8 cellular contexts compared by ENCODE assay signal in the genomic region with DNA sequence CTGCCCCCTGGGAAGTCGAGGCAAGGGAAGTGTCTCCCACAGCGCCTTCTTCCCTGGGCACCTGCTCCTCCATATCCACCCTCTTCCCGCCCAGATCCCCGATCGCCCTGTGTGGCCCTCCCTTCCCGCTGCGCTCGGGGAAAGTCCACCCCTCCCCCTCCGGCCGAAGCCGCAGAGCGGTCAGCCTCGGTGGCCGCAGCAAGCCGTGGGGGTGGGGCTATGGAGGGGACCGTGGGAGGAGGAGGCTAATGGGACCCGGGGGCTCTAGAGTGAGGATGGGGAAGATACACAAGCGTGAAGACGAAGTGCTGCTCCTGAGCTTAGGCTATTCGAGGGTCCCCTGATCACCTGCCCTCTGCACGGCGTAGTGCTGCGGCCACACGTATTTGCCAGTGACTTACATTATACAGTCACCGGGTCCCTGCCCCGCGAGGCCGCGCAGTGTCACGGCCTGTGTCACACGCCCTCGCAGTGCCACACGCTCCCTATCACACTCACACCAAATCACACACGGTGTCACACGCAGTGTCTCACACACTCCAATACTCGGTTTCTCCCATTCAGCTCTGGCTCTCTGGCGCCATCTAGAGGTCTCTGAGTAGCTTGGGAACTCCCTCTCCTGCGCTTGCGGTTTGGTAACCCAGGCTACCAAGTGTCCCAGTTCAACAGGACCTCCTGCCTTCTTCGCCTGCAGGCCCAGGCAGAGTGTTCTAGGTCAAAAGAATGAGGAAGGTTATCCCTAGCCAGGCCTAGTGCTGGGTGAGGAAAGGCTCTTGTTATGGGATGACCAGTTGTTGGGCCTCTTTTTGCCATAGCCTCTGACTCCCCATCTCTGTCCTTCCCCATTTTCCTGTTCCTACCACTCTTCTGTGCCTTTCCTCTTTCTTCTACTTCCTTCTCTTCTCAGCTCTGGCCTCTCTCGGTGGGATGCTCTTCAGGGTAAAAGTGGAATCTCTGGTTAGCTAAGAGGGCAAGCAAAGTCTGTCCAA. TPM values are rescaled to one million over a fixed set of nuclear protein-coding genes. Genes with fewer than 3 reads are reported as not detected.
DNase-seq lines count a peak whose midpoint lies in the region; ATAC-seq and TF ChIP-seq lines count a peak whose summit lies in the region.

No MANE protein-coding gene starts in this region.

- H3K27me3 Mint-ChIP-seq in progenitor cell of endocrine pancreas: peaks cover 78% of the 10 kb centered on the region

- peaks cover 25% of the 10 kb centered on the region for H3K4me1 ChIP-seq in upper lobe of right lung

- peak overlapping the region; percentile 76 for H3K27ac ChIP-seq in upper lobe of right lung

- peaks cover 37% of the 10 kb centered on the region for H3K4me1 Mint-ChIP-seq in progenitor cell of endocrine pancreas (ENCODE audit: low read depth)

- DNase-seq in NCI-H1436 treated with DMSO at 0.1 percent for 48 hours (lab: John Stamatoyannopoulos, UW) (peak; percentile 60), T-helper 1 cell (peak; percentile 76 to 88 (median 85)), amygdala (lab: John Stamatoyannopoulos, UW) (peak; percentile 69 to 99 (median 88)), left ventricle myocardium superior (peak; percentile 84), progenitor cell of endocrine pancreas (ENCODE audit: low spot score, unreplicated experiment) (peak; percentile 81), upper lobe of right lung (peak; percentile 89)

- H3K9me3 ChIP-seq in upper lobe of right lung: no peaks in the 10 kb centered on the region

- H3K36me3 ChIP-seq in upper lobe of right lung: no peaks in the 10 kb centered on the region

- peak overlapping the region; percentile 94 for H3K27ac Mint-ChIP-seq in progenitor cell of endocrine pancreas

- no peaks in the 10 kb centered on the region for H3K36me3 Mint-ChIP-seq in progenitor cell of endocrine pancreas (ENCODE audit: insufficient read depth)

- no peaks in the 10 kb centered on the region for H3K9me3 Mint-ChIP-seq in progenitor cell of endocrine pancreas (ENCODE audit: low read depth)

- ATAC-seq in HG02798 (IDR thresholded peaks at IDR 0.05; ENCODE audit: poor library complexity, unreplicated experiment) (peak; percentile 84), left ventricle myocardium superior (peak; percentile 86), upper lobe of right lung (peak; percentile 86)

- peak overlapping the region; percentile 75 for H3K4me3 Mint-ChIP-seq in progenitor cell of endocrine pancreas (ENCODE audit: low read depth)

- H3K4me3 ChIP-seq in upper lobe of right lung: peak overlapping the region; percentile 66

- H3K27me3 ChIP-seq in upper lobe of right lung: peaks cover 37% of the 10 kb centered on the region

- TF ChIP-seq CTCF in GM12873 (IDR thresholded peaks at IDR 0.05; ENCODE audit: insufficient read depth, low read depth, low read length, missing control alignments) (peak; percentile 99), progenitor cell of endocrine pancreas (IDR thresholded peaks at IDR 0.05; ENCODE audit: unreplicated experiment) (peak; percentile 99), upper lobe of right lung (IDR thresholded peaks at IDR 0.05) (peak; percentile 99)

- intact Hi-C loops in left ventricle myocardium superior (cut with micrococcal nuclease) (loop anchor here (2.0 kb wide), 1 partner anchor 176 kb away; no protein-coding TSS in a partner anchor), upper lobe of right lung (cut with DNase I) (loop anchor here (5.0 kb wide), 1 partner anchor 83 kb away; no protein-coding TSS in a partner anchor)

RNA-seq across cellular contexts. Expression of a gene that starts 0.9 kb away (rescaled TPM):
- total RNA-seq in left ventricle myocardium superior (17.2 TPM), progenitor cell of endocrine pancreas (5.5 and 6.3 TPM in 2 replicates), upper lobe of right lung (66.6 TPM)

RNA-seq across cellular contexts. Expression of a gene that starts 44.6 kb away (rescaled TPM):
- total RNA-seq in left ventricle myocardium superior: 107 TPM
- total RNA-seq in progenitor cell of endocrine pancreas: 86.1 and 93.4 TPM in 2 replicates
- total RNA-seq in upper lobe of right lung: 83.3 TPM

Comparison
In these comparisons a context has a peak if more than half of its experiments do, and no peak if none do; other contexts are left out.
1. Peak in every context shown above with its lines: DNase-seq, ATAC-seq, H3K4me3 ChIP-seq and H3K27ac ChIP-seq.